18 cellular contexts compared by ENCODE assay signal in genomic region chr3:52546111-52546901, GRCh38. TPM values are rescaled to one million over a fixed set of nuclear protein-coding genes. Genes with fewer than 3 reads are reported as not detected.
A peak's percentile ranks its signal among the peaks of the same experiment; 100 is the strongest.
DNase-seq lines count a peak whose midpoint lies in the region; ATAC-seq, FAIRE-seq and TF ChIP-seq lines count a peak whose summit lies in the region.
"Had no signal": no experiment of that assay in that cellular context is flagged by ENCODE, and none has a peak within 500 bp of the region (broad histone marks: within the 10 kb centered on the region; RNA-seq: fewer than 3 reads in every experiment).

No MANE protein-coding gene starts in this region.

- ATAC-seq in mucosa of descending colon (peak; percentile 61), HG03460 (IDR thresholded peaks at IDR 0.05; ENCODE audit: unreplicated experiment) (no peak)
- ATAC-seq: activated CD8-positive, alpha-beta T cell treated with anti-CD3 and anti-CD28 coated beads, Interleukin-2, amount 10 ng/mL, durations not matched to agents 7 days and 5 days; GM23338; left ventricle myocardium superior; sciatic nerve had no signal

- peak; percentile 27 for DNase-seq in AG10803 (ENCODE audit: low read depth)
- no peak for DNase-seq in dorsolateral prefrontal cortex
- no peak for DNase-seq in mucosa of descending colon
- DNase-seq in urothelium cell line (ENCODE audit: low spot score): no peak
- DNase-seq in NCI-H2171 (lab: John Stamatoyannopoulos, UW): no peak
- no peak for DNase-seq in BE2C
- DNase-seq: activated CD8-positive, alpha-beta T cell treated with anti-CD3 and anti-CD28 coated beads, Interleukin-2, amount 10 ng/mL, durations not matched to agents 7 days and 5 days; activated gamma-delta T cell; CD4-positive, CD25-positive, alpha-beta regulatory T cell; left ventricle myocardium superior; NCI-H187; tibial artery had no signal

- peak overlapping the region; percentile 68 for H3K4me2 ChIP-seq in KMS-11
- H3K4me2 ChIP-seq: GM23338 had no signal

- peak overlapping the region; percentile 77 for H3K27ac ChIP-seq in KMS-11
- peak overlapping the region in 31 of 59 donors; percentile 5 to 66 (median 29) for H3K27ac ChIP-seq in dorsolateral prefrontal cortex
- H3K27ac ChIP-seq: SJSA1, tibial artery had no signal

- no peaks in the 10 kb centered on the region; the same call in 1 of the 2 replicates for H3K79me2 ChIP-seq in KMS-11 (ENCODE audit: insufficient read depth, low read depth)

- TF ChIP-seq CTCF in AG10803 (conservative IDR thresholded peaks at IDR 0.05; ENCODE audit: low read length) (no peak), KMS-11 (conservative IDR thresholded peaks at IDR 0.05; ENCODE audit: low read depth, low read length) (no peak), dorsolateral prefrontal cortex (IDR thresholded peaks at IDR 0.05 in 54 of 56, conservative IDR thresholded peaks at IDR 0.05 in 2 of 56; ENCODE audit: low read depth in 1 of 56, partially characterized antibody in 56 of 56) (no peak), mucosa of descending colon (IDR thresholded peaks at IDR 0.05) (no peak), BE2C (IDR thresholded peaks at IDR 0.05; ENCODE audit: low read depth, low read length) (no peak)

- H3K4me1 ChIP-seq in KMS-11 (ENCODE audit: low read depth, poor library complexity, severe bottlenecking) (peaks cover 53% of the 10 kb centered on the region), mucosa of descending colon (ENCODE audit: low read depth) (no peaks in the 10 kb centered on the region), BE2C (peaks cover 5% of the 10 kb centered on the region)
- H3K4me1 ChIP-seq: SJSA1 had no signal

- intact Hi-C loops in dorsolateral prefrontal cortex (cut with DNase I): no loop called here
- intact Hi-C loops in mucosa of descending colon (cut with DNase I, micrococcal nuclease): no loop called here

- no peak overlapping the region for H3K4me3 ChIP-seq in AG10803 (ENCODE audit: low read length)
- H3K4me3 ChIP-seq in KMS-11 (IDR thresholded peaks at IDR 0.05; ENCODE audit: insufficient read depth, low read depth, low read length): no peak overlapping the region
- no peak overlapping the region for H3K4me3 ChIP-seq in dorsolateral prefrontal cortex
- H3K4me3 ChIP-seq in mucosa of descending colon: no peak overlapping the region
- no peak overlapping the region for H3K4me3 ChIP-seq in BE2C (ENCODE audit: low read depth, low read length)
- H3K4me3 ChIP-seq: GM23338, SJSA1, tibial artery had no signal

- H3K27me3 ChIP-seq in KMS-11 (ENCODE audit: insufficient read depth, low read depth) (no peaks in the 10 kb centered on the region), dorsolateral prefrontal cortex (no peaks in the 10 kb centered on the region), BE2C (no peaks in the 10 kb centered on the region)
- H3K27me3 ChIP-seq: SJSA1, tibial artery had no signal

- H2AFZ ChIP-seq in KMS-11 (ENCODE audit: low read depth): no peak overlapping the region
- H2AFZ ChIP-seq: GM23338 had no signal

- FAIRE-seq in urothelium cell line (lab: Jason Lieb, UNC): no peak
- FAIRE-seq: RCC 7860 had no signal

- peak overlapping the region; percentile 31; the same call in 1 of the 2 replicates for H3K9ac ChIP-seq in KMS-11

- no peaks in the 10 kb centered on the region for H4K20me1 ChIP-seq in KMS-11 (ENCODE audit: insufficient read depth)

- H3K9me3 ChIP-seq in mucosa of descending colon (no peaks in the 10 kb centered on the region), BE2C (no peaks in the 10 kb centered on the region)
- H3K9me3 ChIP-seq: SJSA1, tibial artery had no signal

- H3K36me3 ChIP-seq in KMS-11 (ENCODE audit: insufficient read depth) (no peaks in the 10 kb centered on the region), mucosa of descending colon (ENCODE audit: low read depth) (no peaks in the 10 kb centered on the region), BE2C (no peaks in the 10 kb centered on the region)

RNA-seq across cellular contexts. Expression of gene UQCC5, which starts 9.9 kb away (rescaled TPM):
- total RNA-seq in dorsolateral prefrontal cortex (10 to 100 TPM in 77 of 120 experiments, 1 to 10 TPM in 43; 4.8 to 19.1 (median 10.9) TPM), mucosa of descending colon (10 to 100 TPM; 16.1 to 18.1 (median 17.1) TPM)
- polyA plus RNA-seq in BE2C (2012; ENCODE audit: insufficient read depth, insufficient read length, low read depth): 28.9 TPM

RNA-seq across cellular contexts. Expression of gene NT5DC2, which starts 12.6 kb away (rescaled TPM):
- total RNA-seq in dorsolateral prefrontal cortex: 10 to 100 TPM; 10.8 to 61.6 (median 20.5) TPM
- 10 to 100 TPM in 2 of 3 donors, 1 to 10 TPM in 1; 5.7 to 20.2 (median 17.2) TPM for total RNA-seq in mucosa of descending colon
- polyA plus RNA-seq in BE2C (2012; ENCODE audit: insufficient read depth, insufficient read length, low read depth): 261 TPM

RNA-seq across cellular contexts. Expression of gene STAB1, which starts 51.2 kb away (rescaled TPM):
- 100 to 1,000 TPM in 4 of 120 experiments, 10 to 100 TPM in 113, 1 to 10 TPM in 3; 7.9 to 229 (median 32.7) TPM for total RNA-seq in dorsolateral prefrontal cortex
- 100 to 1,000 TPM in 2 of 3 donors, 10 to 100 TPM in 1; 51.7 to 187 (median 145) TPM for total RNA-seq in mucosa of descending colon
- polyA plus RNA-seq in BE2C (2012; ENCODE audit: insufficient read depth, insufficient read length, low read depth): not detected
- total RNA-seq: SJSA1 had no signal
- polyA plus RNA-seq: CD4-positive, CD25-positive, alpha-beta regulatory T cell had no signal
